ENCODE assay signal across 7 cellular contexts in genomic region chr2:11336189-11336588, GRCh38.
"Had no signal": no experiment of that assay in that cellular context is flagged by ENCODE, and none has a peak within 500 bp of the region (broad histone marks: within the 10 kb centered on the region; RNA-seq: fewer than 3 reads in every experiment).

No MANE protein-coding gene starts in this region.

- H3K4me3 ChIP-seq: GM23248, HAP-1 had no signal

- H3K9ac ChIP-seq: GM23248 had no signal

- ATAC-seq: HCT116 had no signal

- H2AFZ ChIP-seq: GM23248 had no signal

- H3K27ac ChIP-seq: GM23248 had no signal

- H3K9me3 ChIP-seq: HAP-1 had no signal

- FAIRE-seq: HTR-8/SVneo had no signal

- H3K36me3 ChIP-seq: HAP-1 had no signal

- DNase-seq: GM23248, GOT3, H7, KG1 had no signal
